Comparison of ENCODE assay signal across 15 cellular contexts in genomic region chr4:121125486-121125885, GRCh38. TPM values are rescaled to one million over a fixed set of nuclear protein-coding genes. Genes with fewer than 3 reads are reported as not detected.
A peak's percentile ranks its signal among the peaks of the same experiment; 100 is the strongest.
DNase-seq lines count a peak whose midpoint lies in the region; ATAC-seq, FAIRE-seq and TF ChIP-seq lines count a peak whose summit lies in the region.
"Had no signal": no experiment of that assay in that cellular context is flagged by ENCODE, and none has a peak within 500 bp of the region (broad histone marks: within the 10 kb centered on the region; RNA-seq: fewer than 3 reads in every experiment).

No MANE protein-coding gene starts in this region.

- no TSS peak for BruUV-seq in IMR-90 (replicated peaks; lab: Mats Ljungman, UMichigan)

- H2BK5ac ChIP-seq in IMR-90 (ENCODE audit: low read depth, low read length, poor library complexity, severe bottlenecking) = no peak overlapping the region

- no peak for TF ChIP-seq EP300 in sigmoid colon (IDR thresholded peaks at IDR 0.05)

- H3K79me1 ChIP-seq in IMR-90 (ENCODE audit: low read depth in 1 of 2, low read length in 2 of 2) = no peaks in the 10 kb centered on the region

- H3K14ac ChIP-seq in IMR-90 (replicated peaks; ENCODE audit: low read depth, low read length) = no peak overlapping the region

- no peaks in the 10 kb centered on the region for H3K27me3 ChIP-seq in DND-41 (ENCODE audit: insufficient read depth, low read length, poor library complexity)
- no peaks in the 10 kb centered on the region for H3K27me3 ChIP-seq in IMR-90 (ENCODE audit: control insufficient read depth, insufficient read depth, low read length)
- H3K27me3 ChIP-seq in upper lobe of right lung = no peaks in the 10 kb centered on the region
- no peaks in the 10 kb centered on the region for H3K27me3 ChIP-seq in sigmoid colon
- H3K27me3 ChIP-seq: BE2C had no signal

- TF ChIP-seq CTCF in DND-41 (IDR thresholded peaks at IDR 0.05; ENCODE audit: borderline replicate concordance, extremely low read depth, low read length, poor library complexity, severe bottlenecking) (no peak), IMR-90 (conservative IDR thresholded peaks at IDR 0.05; ENCODE audit: low read depth, low read length) (no peak), kidney (IDR thresholded peaks at IDR 0.05; ENCODE audit: borderline replicate concordance, extremely low read depth, insufficient read depth) (no peak), upper lobe of right lung (IDR thresholded peaks at IDR 0.05) (no peak), sigmoid colon (IDR thresholded peaks at IDR 0.05) (no peak)

- no peak overlapping the region for H2AK5ac ChIP-seq in IMR-90 (ENCODE audit: low read depth, low read length)

- H3K4me1 ChIP-seq in DND-41 (ENCODE audit: insufficient read depth, low read length) = 0 out of 2 replicates have a peak, but pooled peaks cover 3% of the 10 kb centered on the region
- H3K4me1 ChIP-seq in IMR-90 (ENCODE audit: control insufficient read depth, insufficient read depth, low read length) = no peaks in the 10 kb centered on the region
- H3K4me1 ChIP-seq in kidney (ENCODE audit: control insufficient read depth in 1 of 2, insufficient read depth in 1 of 2, low read depth in 1 of 2, low read length in 2 of 2) = no peaks in the 10 kb centered on the region
- no peaks in the 10 kb centered on the region for H3K4me1 ChIP-seq in upper lobe of right lung
- H3K4me1 ChIP-seq in sigmoid colon = no peaks in the 10 kb centered on the region
- H3K4me1 ChIP-seq: A549 had no signal

- no peak overlapping the region for H4K5ac ChIP-seq in IMR-90 (ENCODE audit: low read depth, low read length)

- no peak for DNase-seq in DND-41
- no peak for DNase-seq in IMR-90
- peak; percentile 50 for DNase-seq in kidney
- no peak for DNase-seq in upper lobe of right lung
- no peak for DNase-seq in activated gamma-delta T cell treated with Interleukin-2 at 50 U/mL for 16 hours
- no peak for DNase-seq in cortex of kidney (lab: John Stamatoyannopoulos, UW)
- DNase-seq in sigmoid colon = no peak
- DNase-seq: BE2C; CD8-positive, alpha-beta T cell; COR-L47; H7 had no signal

- H3K9ac ChIP-seq in DND-41 (ENCODE audit: low read depth, low read length) = no peak overlapping the region
- H3K9ac ChIP-seq in IMR-90 (ENCODE audit: low read depth, low read length) = no peak overlapping the region
- no peak overlapping the region for H3K9ac ChIP-seq in kidney (ENCODE audit: low read length in 2 of 2)

- dilution Hi-C loops in IMR-90 (cut with HindIII; ENCODE audit: low sequenced_read_pairs, unreplicated experiment) = no loop called here

- no peak overlapping the region for H2BK120ac ChIP-seq in IMR-90 (ENCODE audit: low read depth, low read length)

- H3K36me3 ChIP-seq in DND-41 (ENCODE audit: insufficient read depth, low read length) (no peaks in the 10 kb centered on the region), IMR-90 (ENCODE audit: control insufficient read depth, insufficient read depth, low read length) (no peaks in the 10 kb centered on the region), kidney (ENCODE audit: control insufficient read depth in 1 of 2, insufficient read depth in 2 of 2, low read length in 2 of 2) (no peaks in the 10 kb centered on the region), upper lobe of right lung (no peaks in the 10 kb centered on the region), sigmoid colon (no peaks in the 10 kb centered on the region)
- H3K36me3 ChIP-seq: BE2C had no signal

- no peak overlapping the region for H3K56ac ChIP-seq in IMR-90 (ENCODE audit: extremely low read depth, insufficient read depth, low read length)

- POLR2A ChIA-PET in IMR-90 (lab: Charles Lee; ENCODE audit: unreplicated experiment) = no interaction called here

- no peak overlapping the region for H3K4me3 ChIP-seq in DND-41 (ENCODE audit: low read depth in 1 of 2, low read length in 2 of 2)
- no peak overlapping the region for H3K4me3 ChIP-seq in IMR-90 (ENCODE audit: insufficient read depth, low read depth, low read length)
- H3K4me3 ChIP-seq in kidney (ENCODE audit: low read length in 2 of 2) = no peak overlapping the region
- no peak overlapping the region for H3K4me3 ChIP-seq in upper lobe of right lung
- no peak overlapping the region for H3K4me3 ChIP-seq in sigmoid colon
- H3K4me3 ChIP-seq: A549, K562 had no signal

- WGBS in IMR-90 (ENCODE audit: extremely low coverage in 2 of 2, insufficient read length in 1 of 2), 2 experiments = no CpG with 5 or more reads among the region's 3 CpGs
- 96 to 97% methylated on average over 3 of the region's 3 CpGs for WGBS in sigmoid colon, 2 donors

- H4K91ac ChIP-seq in IMR-90 (ENCODE audit: insufficient read depth, low read depth, low read length) = no peak overlapping the region

- ATAC-seq in DND-41 (ENCODE audit: insufficient read depth, low read depth) = 0 out of 3 replicates have a peak, but pooled peaks have one; percentile 12
- no peak for ATAC-seq in IMR-90 (ENCODE audit: low read depth)
- ATAC-seq in upper lobe of right lung = peak; percentile 29
- ATAC-seq: CD8-positive, alpha-beta T cell; K562 had no signal

- no peak for TF ChIP-seq RAD21 in IMR-90 (IDR thresholded peaks at IDR 0.05; ENCODE audit: low read length)

- intact Hi-C loops in IMR-90 (cut with micrococcal nuclease) = no loop called here
- intact Hi-C loops in kidney (cut with DNase I) = no loop called here
- intact Hi-C loops in upper lobe of right lung (cut with DNase I) = no loop called here
- intact Hi-C loops in sigmoid colon (cut with DNase I) = no loop called here

- H3K23ac ChIP-seq in IMR-90 (ENCODE audit: low read depth, low read length) = no peak overlapping the region

- H2AK9ac ChIP-seq in IMR-90 (replicated peaks; ENCODE audit: low read depth, low read length, poor library complexity) = no peak overlapping the region

- no peak overlapping the region for H3K4ac ChIP-seq in IMR-90 (ENCODE audit: low read depth, low read length)

- TF ChIP-seq POLR2A in IMR-90 (IDR thresholded peaks at IDR 0.05; ENCODE audit: low read depth, low read length) (no peak), sigmoid colon (IDR thresholded peaks at IDR 0.05) (no peak)

- CTCF ChIA-PET in IMR-90 (lab: Yijun Ruan, JAX) = no interaction called here

- no peak for FAIRE-seq in kidney (lab: Jason Lieb, UNC)
- FAIRE-seq: A549, K562 had no signal

- H3K4me2 ChIP-seq in DND-41 (ENCODE audit: insufficient read depth, low read length) (no peak overlapping the region), IMR-90 (ENCODE audit: low read depth, low read length) (no peak overlapping the region)
- H3K4me2 ChIP-seq: A549 had no signal

- H3K9me1 ChIP-seq in IMR-90 (ENCODE audit: insufficient read depth, low read length) = no peaks in the 10 kb centered on the region

- H2AFZ ChIP-seq in DND-41 (ENCODE audit: low read depth, low read length) = no peak overlapping the region
- peak overlapping the region; percentile 10 for H2AFZ ChIP-seq in IMR-90 (replicated peaks; ENCODE audit: low read length, poor library complexity)

- in situ Hi-C loops in IMR-90 (cut with MboI; ENCODE audit: low sequenced_read_pairs) = no loop called here

- H4K20me1 ChIP-seq in DND-41 (ENCODE audit: insufficient read depth, low read length) (no peaks in the 10 kb centered on the region), IMR-90 (ENCODE audit: insufficient read depth, low read length) (no peaks in the 10 kb centered on the region)

- H2BK15ac ChIP-seq in IMR-90 (ENCODE audit: low read depth, low read length) = no peak overlapping the region

- no peaks in the 10 kb centered on the region for H3K9me3 ChIP-seq in DND-41 (ENCODE audit: insufficient read depth, low read length, severe bottlenecking)
- no peaks in the 10 kb centered on the region for H3K9me3 ChIP-seq in IMR-90 (ENCODE audit: control insufficient read depth, insufficient read depth, low read length)
- H3K9me3 ChIP-seq in kidney (ENCODE audit: control insufficient read depth in 1 of 2, low read length in 2 of 2) = no peaks in the 10 kb centered on the region
- no peaks in the 10 kb centered on the region for H3K9me3 ChIP-seq in upper lobe of right lung
- peaks cover 0 to 2% (median 0%) of the 10 kb centered on the region in 4 donors for H3K9me3 ChIP-seq in sigmoid colon
- H3K9me3 ChIP-seq: A549, BE2C had no signal

- H4K8ac ChIP-seq in IMR-90 (ENCODE audit: low read depth in 2 of 2, low read length in 2 of 2) = no peak overlapping the region

- H2BK20ac ChIP-seq in IMR-90 (ENCODE audit: low read depth, low read length) = no peak overlapping the region

- no peaks in the 10 kb centered on the region for H3K79me2 ChIP-seq in DND-41 (ENCODE audit: insufficient read depth, low read length)

- no peak overlapping the region for H3K18ac ChIP-seq in IMR-90 (ENCODE audit: low read depth, low read length)

- H3K27ac ChIP-seq in DND-41 (ENCODE audit: low read length) (no peak overlapping the region), IMR-90 (ENCODE audit: insufficient read depth, low read length) (no peak overlapping the region), kidney (ENCODE audit: low read depth in 2 of 2, low read length in 2 of 2) (no peak overlapping the region), upper lobe of right lung (no peak overlapping the region), sigmoid colon (no peak overlapping the region)
- H3K27ac ChIP-seq: A549, C4-2B had no signal

TF ChIP-seq in IMR-90, 13 proteins besides CTCF, POLR2A, EP300 and RAD21 (continues in another document):
- TF ChIP-seq MXI1 (IDR thresholded peaks at IDR 0.05; ENCODE audit: borderline replicate concordance, low read depth, low read length) = no peak
- TF ChIP-seq RCOR1 (IDR thresholded peaks at IDR 0.05; ENCODE audit: insufficient replicate concordance, low read length) = no peak
- no peak for TF ChIP-seq FOS (IDR thresholded peaks at IDR 0.05; ENCODE audit: low read depth, low read length)
- TF ChIP-seq BHLHE40 (IDR thresholded peaks at IDR 0.05; ENCODE audit: low read depth, low read length) = no peak

RNA-seq across cellular contexts. Expression of gene TNIP3, which starts 38.6 kb away (rescaled TPM):
- 0.18 and 0.28 TPM in 2 replicates for total RNA-seq in IMR-90 (2012; rRNA removed)
- polyA plus RNA-seq in IMR-90 (2012; rRNA removed) = 0.10 TPM in 2 replicates
- polyA plus RNA-seq in IMR-90 (2012; cell fraction: cytosol; rRNA removed) = 0.03 and 0.09 TPM in 2 replicates
- 0.07 TPM in 1 of 2 replicates, not detected in the other for polyA plus RNA-seq in IMR-90 (2012; cell fraction: nucleus; rRNA removed; ENCODE audit: low replicate concordance)
- total RNA-seq in kidney = 0.63 TPM
- polyA plus RNA-seq in kidney (ENCODE audit: insufficient read depth, low read depth, low replicate concordance) = not detected
- 2.3 TPM for total RNA-seq in upper lobe of right lung
- total RNA-seq in sigmoid colon = under 1 TPM in 1 of 4 donors, not detected in 3; 0.49 TPM
- 10 to 100 TPM in 1 of 3 donors, 1 to 10 TPM in 1, not detected in 1; 3.0 to 18.1 TPM for polyA plus RNA-seq in sigmoid colon
- total RNA-seq: H7 had no signal
- polyA plus RNA-seq: K562 had no signal

RNA-seq across cellular contexts. Expression of gene NDNF, which starts 53.2 kb away (rescaled TPM):
- total RNA-seq in IMR-90 (2012; rRNA removed) (under 0.01 TPM in 1 of 2 replicates, not detected in the other), kidney (1.6 TPM), upper lobe of right lung (201 TPM), sigmoid colon (10 to 100 TPM in 1 of 4 donors, 1 to 10 TPM in 3; 3.8 to 11.1 (median 7.4) TPM)
- polyA plus RNA-seq in IMR-90 (2012; rRNA removed) (not detected in 2 replicates), kidney (ENCODE audit: insufficient read depth, low read depth, low replicate concordance) (14.7 TPM), sigmoid colon (1 to 10 TPM; 1.2 to 1.6 (median 1.5) TPM)
- polyA plus RNA-seq in IMR-90 (2012; cell fraction: cytosol; rRNA removed) = not detected in 2 replicates
- polyA plus RNA-seq in IMR-90 (2012; cell fraction: nucleus; rRNA removed; ENCODE audit: low replicate concordance) = not detected in 2 replicates
- total RNA-seq: CD8-positive, alpha-beta T cell; K562 had no signal
- polyA plus RNA-seq: A549, AG04450, K562 had no signal

Comparison
In these comparisons a context has a peak if more than half of its experiments do, and no peak if none do; other contexts are left out.
1. RNA of gene NDNF, which starts 53.2 kb away (total RNA-seq): 201 TPM in upper lobe of right lung (single experiment); 3.8 to 11.1 TPM in sigmoid colon, 1.6 TPM in kidney (single experiment) and under 0.01 TPM in IMR-90; every median in the first group is over 10 times any median in the second.